In genomic region chr13:41059896-41060722, GRCh38 we compare ENCODE assay signal across 8 cellular contexts. TPM values are rescaled to one million over a fixed set of nuclear protein-coding genes. Genes with fewer than 3 reads are reported as not detected.
DNase-seq lines count a peak whose midpoint lies in the region; TF ChIP-seq lines count a peak whose summit lies in the region.

No MANE protein-coding gene starts in this region.

- peaks cover 21% of the 10 kb centered on the region for H3K27me3 Mint-ChIP-seq in glutamatergic neuron (ENCODE audit: unreplicated experiment)

- intact Hi-C loops in testis (cut with DNase I; ENCODE audit: low total_unique reads) = no loop called here

- peaks cover 28% of the 10 kb centered on the region for H3K9me3 Mint-ChIP-seq in glutamatergic neuron (ENCODE audit: unreplicated experiment)

- peak overlapping the region; percentile 88 for H3K4me2 ChIP-seq in osteoblast (ENCODE audit: insufficient read depth, low read length)

- TF ChIP-seq CTCF in glutamatergic neuron (IDR thresholded peaks at IDR 0.05; ENCODE audit: partially characterized antibody, unreplicated experiment) (no peak), osteoblast (IDR thresholded peaks at IDR 0.05; ENCODE audit: extremely low read depth, low read depth, low read length) (peak; percentile 24), testis (IDR thresholded peaks at IDR 0.05) (peak in 2 of 3 experiments; percentile 12 to 25)

- H3K4me3 Mint-ChIP-seq in glutamatergic neuron (ENCODE audit: unreplicated experiment) = peak overlapping the region; percentile 98

- in situ Hi-C loops in G401 (cut with HindIII; ENCODE audit: low sequenced_read_pairs) = no loop called here

- peak overlapping the region; percentile 93 for H3K27ac Mint-ChIP-seq in glutamatergic neuron (ENCODE audit: unreplicated experiment)

- peaks cover 41% of the 10 kb centered on the region for H3K4me1 ChIP-seq in osteoblast (ENCODE audit: insufficient read depth, low read length)
- H3K4me1 ChIP-seq in testis = peaks cover 28% of the 10 kb centered on the region

- H3K36me3 Mint-ChIP-seq in glutamatergic neuron (ENCODE audit: unreplicated experiment) = no peaks in the 10 kb centered on the region

- DNase-seq in G401 (ENCODE audit: low spot score) = peak; percentile 85
- DNase-seq in H4 (ENCODE audit: low spot score) = peak; percentile 64
- DNase-seq in M059J (ENCODE audit: low read depth) = peak; percentile 86
- peak; percentile 94 for DNase-seq in SK-N-DZ (ENCODE audit: low spot score)
- peak; percentile 79 for DNase-seq in activated naive CD4-positive, alpha-beta T cell treated with anti-CD3 and anti-CD28 coated beads, Interleukin-2, amount 50 U/mL, for 16 hours
- DNase-seq in glutamatergic neuron = peak; percentile 89
- peak; percentile 90 for DNase-seq in osteoblast (ENCODE audit: insufficient read length, low spot score, missing footprints)
- DNase-seq in testis = peak; percentile 87

- H3K9me3 ChIP-seq in osteoblast (ENCODE audit: low read depth, low read length) (no peaks in the 10 kb centered on the region), testis (no peaks in the 10 kb centered on the region)

- peak overlapping the region; percentile 89 for H3K4me3 ChIP-seq in osteoblast (ENCODE audit: insufficient read depth, low read length)
- peak overlapping the region; percentile 84 to 95 for H3K4me3 ChIP-seq in testis

- peak overlapping the region; percentile 66 for H2AFZ ChIP-seq in osteoblast (ENCODE audit: low read length)

- peaks cover 12% of the 10 kb centered on the region for H3K4me1 Mint-ChIP-seq in glutamatergic neuron (ENCODE audit: low read depth, unreplicated experiment)

- peaks cover 5% of the 10 kb centered on the region for H3K36me3 ChIP-seq in osteoblast (ENCODE audit: insufficient read depth, low read length)
- no peaks in the 10 kb centered on the region for H3K36me3 ChIP-seq in testis (ENCODE audit: low read depth, missing control alignments)

- H3K27ac ChIP-seq in osteoblast (ENCODE audit: low read depth, low read length) (peak overlapping the region; percentile 92), testis (peak overlapping the region; percentile 97 to 99)

- H3K27me3 ChIP-seq in osteoblast (ENCODE audit: insufficient read depth, low read length) (no peaks in the 10 kb centered on the region), testis (no peaks in the 10 kb centered on the region)

- H4K20me1 ChIP-seq in osteoblast (ENCODE audit: insufficient read depth, low read length) = peaks cover 18% of the 10 kb centered on the region

- no peak for TF ChIP-seq POLR2A in testis (IDR thresholded peaks at IDR 0.05)

- WGBS in testis, 2 donors = 0 to 1% methylated on average over 29 to 64 of the region's 64 CpGs

- peaks cover 75% of the 10 kb centered on the region for H3K79me2 ChIP-seq in osteoblast (ENCODE audit: insufficient read depth, low read length)

RNA-seq across cellular contexts. Expression of gene WBP4, which starts 1.2 kb away (rescaled TPM):
- total RNA-seq in G401 (2014; rRNA removed; shearing (Covaris generic)) = 9.7 and 16.5 TPM in 2 replicates
- total RNA-seq in H4 (2014; rRNA removed; shearing (Covaris generic)) = 3.1 and 5.2 TPM in 2 replicates
- 6.9 and 9.8 TPM in 2 replicates for total RNA-seq in M059J (2014; rRNA removed; shearing (Covaris generic))
- 8.4 and 9.4 TPM in 2 replicates for polyA plus RNA-seq in SK-N-DZ (2014; cell fraction: cytosol; rRNA removed)
- 12.1 and 13.9 TPM in 2 replicates for polyA plus RNA-seq in SK-N-DZ (2014; cell fraction: nucleus; rRNA removed)
- total RNA-seq in glutamatergic neuron (ENCODE audit: unreplicated experiment) (8.9 TPM), osteoblast (6.8 and 8.7 TPM in 2 replicates), testis (10 to 100 TPM; 17.9 to 19.8 TPM)
- 7.0 TPM for polyA plus RNA-seq in testis (ENCODE audit: insufficient read depth, low read depth, low replicate concordance)

RNA-seq across cellular contexts. Expression of gene ELF1, which starts 41.0 kb away (rescaled TPM):
- total RNA-seq in G401 (2014; rRNA removed; shearing (Covaris generic)) = 6.7 and 9.0 TPM in 2 replicates
- 17.3 and 18.1 TPM in 2 replicates for total RNA-seq in H4 (2014; rRNA removed; shearing (Covaris generic))
- 18.9 and 26.6 TPM in 2 replicates for total RNA-seq in M059J (2014; rRNA removed; shearing (Covaris generic))
- 2.1 and 2.9 TPM in 2 replicates for polyA plus RNA-seq in SK-N-DZ (2014; cell fraction: cytosol; rRNA removed)
- polyA plus RNA-seq in SK-N-DZ (2014; cell fraction: nucleus; rRNA removed) = 1.3 and 4.8 TPM in 2 replicates
- 9.8 TPM for total RNA-seq in glutamatergic neuron (ENCODE audit: unreplicated experiment)
- total RNA-seq in osteoblast = 60.7 and 63.0 TPM in 2 replicates
- total RNA-seq in testis = 10 to 100 TPM; 54.8 to 67.5 TPM
- 32.8 TPM for polyA plus RNA-seq in testis (ENCODE audit: insufficient read depth, low read depth, low replicate concordance)

Comparison
In these comparisons a context has a peak if more than half of its experiments do, and no peak if none do; other contexts are left out.
1. Peak in every context shown above with its lines: DNase-seq, H3K4me3 ChIP-seq and H3K27ac ChIP-seq.